1 cellular context compared by ENCODE assay signal in the genomic region with DNA sequence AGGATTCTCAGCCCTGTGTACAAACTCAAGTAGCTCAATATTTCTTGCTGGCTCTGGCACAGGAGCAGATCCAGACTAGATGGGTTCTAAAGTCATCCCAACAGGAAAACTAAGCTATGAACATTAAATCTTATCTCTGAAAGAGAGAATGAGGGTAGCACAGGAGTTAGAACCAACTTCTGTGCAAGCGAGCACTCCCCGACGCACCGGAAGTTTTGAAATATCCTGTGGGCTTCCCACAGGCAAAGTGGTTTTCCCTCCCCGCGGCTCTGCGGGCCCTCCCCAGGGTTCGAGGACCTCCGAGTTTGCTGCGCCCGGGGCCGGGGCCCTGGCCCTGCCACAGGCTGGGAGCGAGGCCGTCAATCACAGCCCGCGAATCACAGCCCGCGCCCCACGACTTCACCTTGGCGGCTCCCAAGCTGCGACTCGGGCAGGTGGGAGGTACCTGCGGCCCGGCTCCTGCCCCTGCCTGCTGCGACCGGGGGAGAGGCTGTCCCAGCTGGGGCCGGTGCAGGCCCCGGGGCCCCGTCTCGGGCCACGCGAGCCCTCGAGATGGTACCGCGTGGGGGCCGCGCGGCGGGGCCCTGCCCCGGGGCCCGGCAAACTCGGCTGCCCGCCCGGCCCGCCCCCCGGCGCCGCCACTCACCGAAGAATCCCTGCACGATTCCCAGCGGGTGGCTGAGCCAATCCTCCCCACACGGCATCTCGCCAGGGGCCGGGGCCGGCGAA.
TF ChIP-seq lines count a peak whose summit lies in the region.

No MANE protein-coding gene starts in this region.

TF ChIP-seq in HepG2, 621 proteins besides CTCF, POLR2A, EP300 and RAD21 (continued from another document and continues in another):
- TF ChIP-seq, protein P1, sequence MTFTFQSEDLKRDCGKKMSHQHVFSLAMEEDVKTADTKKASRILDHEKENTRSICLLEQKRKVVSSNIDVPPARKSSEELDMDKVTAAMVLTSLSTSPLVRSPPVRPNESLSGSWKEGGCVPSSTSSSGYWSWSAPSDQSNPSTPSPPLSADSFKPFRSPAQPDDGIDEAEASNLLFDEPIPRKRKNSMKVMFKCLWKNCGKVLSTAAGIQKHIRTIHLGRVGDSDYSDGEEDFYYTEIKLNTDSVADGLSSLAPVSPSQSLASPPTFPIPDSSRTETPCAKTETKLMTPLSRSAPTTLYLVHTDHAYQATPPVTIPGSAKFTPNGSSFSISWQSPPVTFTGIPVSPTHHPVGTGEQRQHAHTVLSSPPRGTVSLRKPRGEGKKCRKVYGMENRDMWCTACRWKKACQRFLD (CRISPR knock-in tag; IDR thresholded peaks at IDR 0.05; ENCODE audit: borderline replicate concordance), result 0 out of 2 replicates have a peak, but pooled peaks have one; percentile 8
- TF ChIP-seq HNRNPL (IDR thresholded peaks at IDR 0.05; ENCODE audit: low read depth, low read length), result no peak
- TF ChIP-seq ZNF567 (CRISPR knock-in tag; IDR thresholded peaks at IDR 0.05; ENCODE audit: borderline replicate concordance), result no peak
- TF ChIP-seq, protein P2, sequence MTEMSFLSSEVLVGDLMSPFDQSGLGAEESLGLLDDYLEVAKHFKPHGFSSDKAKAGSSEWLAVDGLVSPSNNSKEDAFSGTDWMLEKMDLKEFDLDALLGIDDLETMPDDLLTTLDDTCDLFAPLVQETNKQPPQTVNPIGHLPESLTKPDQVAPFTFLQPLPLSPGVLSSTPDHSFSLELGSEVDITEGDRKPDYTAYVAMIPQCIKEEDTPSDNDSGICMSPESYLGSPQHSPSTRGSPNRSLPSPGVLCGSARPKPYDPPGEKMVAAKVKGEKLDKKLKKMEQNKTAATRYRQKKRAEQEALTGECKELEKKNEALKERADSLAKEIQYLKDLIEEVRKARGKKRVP (CRISPR knock-in tag; IDR thresholded peaks at IDR 0.05), result 0 out of 4 replicates have a peak, but pooled peaks of 1 of the 2 experiments have one; percentile 12
- TF ChIP-seq ZNF138 (CRISPR knock-in tag; IDR thresholded peaks at IDR 0.05; ENCODE audit: low read depth), result 0 out of 2 replicates have a peak, but pooled peaks have one; percentile 26
- peak; percentile 47; the same call in 1 of the 2 replicates for TF ChIP-seq PHF21A (CRISPR knock-in tag; IDR thresholded peaks at IDR 0.05)
- TF ChIP-seq GATAD2A (CRISPR knock-in tag; IDR thresholded peaks at IDR 0.05), result 0 out of 2 replicates have a peak, but pooled peaks have one; percentile 28
- TF ChIP-seq, protein P3, sequence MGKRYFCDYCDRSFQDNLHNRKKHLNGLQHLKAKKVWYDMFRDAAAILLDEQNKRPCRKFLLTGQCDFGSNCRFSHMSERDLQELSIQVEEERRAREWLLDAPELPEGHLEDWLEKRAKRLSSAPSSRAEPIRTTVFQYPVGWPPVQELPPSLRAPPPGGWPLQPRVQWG (CRISPR knock-in tag; IDR thresholded peaks at IDR 0.05; ENCODE audit: borderline replicate concordance, low read depth), result no peak
- TF ChIP-seq, protein P4, sequence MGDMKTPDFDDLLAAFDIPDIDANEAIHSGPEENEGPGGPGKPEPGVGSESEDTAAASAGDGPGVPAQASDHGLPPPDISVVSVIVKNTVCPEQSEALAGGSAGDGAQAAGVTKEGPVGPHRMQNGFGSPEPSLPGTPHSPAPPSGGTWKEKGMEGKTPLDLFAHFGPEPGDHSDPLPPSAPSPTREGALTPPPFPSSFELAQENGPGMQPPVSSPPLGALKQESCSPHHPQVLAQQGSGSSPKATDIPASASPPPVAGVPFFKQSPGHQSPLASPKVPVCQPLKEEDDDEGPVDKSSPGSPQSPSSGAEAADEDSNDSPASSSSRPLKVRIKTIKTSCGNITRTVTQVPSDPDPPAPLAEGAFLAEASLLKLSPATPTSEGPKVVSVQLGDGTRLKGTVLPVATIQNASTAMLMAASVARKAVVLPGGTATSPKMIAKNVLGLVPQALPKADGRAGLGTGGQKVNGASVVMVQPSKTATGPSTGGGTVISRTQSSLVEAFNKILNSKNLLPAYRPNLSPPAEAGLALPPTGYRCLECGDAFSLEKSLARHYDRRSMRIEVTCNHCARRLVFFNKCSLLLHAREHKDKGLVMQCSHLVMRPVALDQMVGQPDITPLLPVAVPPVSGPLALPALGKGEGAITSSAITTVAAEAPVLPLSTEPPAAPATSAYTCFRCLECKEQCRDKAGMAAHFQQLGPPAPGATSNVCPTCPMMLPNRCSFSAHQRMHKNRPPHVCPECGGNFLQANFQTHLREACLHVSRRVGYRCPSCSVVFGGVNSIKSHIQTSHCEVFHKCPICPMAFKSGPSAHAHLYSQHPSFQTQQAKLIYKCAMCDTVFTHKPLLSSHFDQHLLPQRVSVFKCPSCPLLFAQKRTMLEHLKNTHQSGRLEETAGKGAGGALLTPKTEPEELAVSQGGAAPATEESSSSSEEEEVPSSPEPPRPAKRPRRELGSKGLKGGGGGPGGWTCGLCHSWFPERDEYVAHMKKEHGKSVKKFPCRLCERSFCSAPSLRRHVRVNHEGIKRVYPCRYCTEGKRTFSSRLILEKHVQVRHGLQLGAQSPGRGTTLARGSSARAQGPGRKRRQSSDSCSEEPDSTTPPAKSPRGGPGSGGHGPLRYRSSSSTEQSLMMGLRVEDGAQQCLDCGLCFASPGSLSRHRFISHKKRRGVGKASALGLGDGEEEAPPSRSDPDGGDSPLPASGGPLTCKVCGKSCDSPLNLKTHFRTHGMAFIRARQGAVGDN (CRISPR knock-in tag; IDR thresholded peaks at IDR 0.05), result peak; percentile 58
- peak; percentile 40; the same call in 1 of the 2 replicates for TF ChIP-seq HDAC1 (CRISPR knock-in tag; IDR thresholded peaks at IDR 0.05)
- peak; percentile 8; the same call in 1 of the 2 replicates for TF ChIP-seq MED1 (CRISPR knock-in tag; IDR thresholded peaks at IDR 0.05)
- 0 out of 2 replicates have a peak, but pooled peaks have one; percentile 14 for TF ChIP-seq POGZ (CRISPR knock-in tag; IDR thresholded peaks at IDR 0.05)
- peak; percentile 13 for TF ChIP-seq XRCC5 (optimal IDR thresholded peaks at IDR 0.05; ENCODE audit: low read length)
- no peak for TF ChIP-seq U2AF2 (IDR thresholded peaks at IDR 0.05; ENCODE audit: low read depth, low read length)
- peak; percentile 32; the same call in 1 of the 2 replicates for TF ChIP-seq ZNF232 (CRISPR knock-in tag; IDR thresholded peaks at IDR 0.05; ENCODE audit: borderline replicate concordance)
- TF ChIP-seq DMAP1 (CRISPR knock-in tag; IDR thresholded peaks at IDR 0.05), result 0 out of 2 replicates have a peak, but pooled peaks have one; percentile 13
- TF ChIP-seq GABPB1 (CRISPR knock-in tag; IDR thresholded peaks at IDR 0.05), result peak; percentile 87
- TF ChIP-seq, protein P5, sequence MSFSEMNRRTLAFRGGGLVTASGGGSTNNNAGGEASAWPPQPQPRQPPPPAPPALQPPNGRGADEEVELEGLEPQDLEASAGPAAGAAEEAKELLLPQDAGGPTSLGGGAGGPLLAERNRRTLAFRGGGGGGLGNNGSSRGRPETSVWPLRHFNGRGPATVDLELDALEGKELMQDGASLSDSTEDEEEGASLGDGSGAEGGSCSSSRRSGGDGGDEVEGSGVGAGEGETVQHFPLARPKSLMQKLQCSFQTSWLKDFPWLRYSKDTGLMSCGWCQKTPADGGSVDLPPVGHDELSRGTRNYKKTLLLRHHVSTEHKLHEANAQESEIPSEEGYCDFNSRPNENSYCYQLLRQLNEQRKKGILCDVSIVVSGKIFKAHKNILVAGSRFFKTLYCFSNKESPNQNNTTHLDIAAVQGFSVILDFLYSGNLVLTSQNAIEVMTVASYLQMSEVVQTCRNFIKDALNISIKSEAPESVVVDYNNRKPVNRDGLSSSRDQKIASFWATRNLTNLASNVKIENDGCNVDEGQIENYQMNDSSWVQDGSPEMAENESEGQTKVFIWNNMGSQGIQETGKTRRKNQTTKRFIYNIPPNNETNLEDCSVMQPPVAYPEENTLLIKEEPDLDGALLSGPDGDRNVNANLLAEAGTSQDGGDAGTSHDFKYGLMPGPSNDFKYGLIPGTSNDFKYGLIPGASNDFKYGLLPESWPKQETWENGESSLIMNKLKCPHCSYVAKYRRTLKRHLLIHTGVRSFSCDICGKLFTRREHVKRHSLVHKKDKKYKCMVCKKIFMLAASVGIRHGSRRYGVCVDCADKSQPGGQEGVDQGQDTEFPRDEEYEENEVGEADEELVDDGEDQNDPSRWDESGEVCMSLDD (CRISPR knock-in tag; IDR thresholded peaks at IDR 0.05; ENCODE audit: borderline replicate concordance), result no peak
- TF ChIP-seq ETV5 (CRISPR knock-in tag; IDR thresholded peaks at IDR 0.05; ENCODE audit: borderline replicate concordance), result peak; percentile 75; the same call in 1 of the 2 replicates
- TF ChIP-seq ZNF264 (CRISPR knock-in tag; IDR thresholded peaks at IDR 0.05), result no peak
- TF ChIP-seq ISL2 (CRISPR knock-in tag; IDR thresholded peaks at IDR 0.05), result peak; percentile 31; the same call in 1 of the 2 replicates
- TF ChIP-seq ZBTB8A (CRISPR knock-in tag; IDR thresholded peaks at IDR 0.05; ENCODE audit: borderline replicate concordance, low read depth), result 0 out of 2 replicates have a peak, but pooled peaks have one; percentile 11
- TF ChIP-seq CEBPG (CRISPR knock-in tag; IDR thresholded peaks at IDR 0.05), result 0 out of 2 replicates have a peak, but pooled peaks have one; percentile 22
- no peak; the same call in none of the 2 replicates for TF ChIP-seq ZNF589 (CRISPR knock-in tag; conservative IDR thresholded peaks at IDR 0.05)
- TF ChIP-seq SALL1 (CRISPR knock-in tag; IDR thresholded peaks at IDR 0.05), result peak; percentile 42; the same call in 1 of the 2 replicates
- 0 out of 2 replicates have a peak, but pooled peaks have one; percentile 14 for TF ChIP-seq FOXK1 (CRISPR knock-in tag; IDR thresholded peaks at IDR 0.05; ENCODE audit: borderline replicate concordance, low read depth)
- TF ChIP-seq SAP130 (CRISPR knock-in tag; IDR thresholded peaks at IDR 0.05; ENCODE audit: low read depth), result peak; percentile 68
- peak; percentile 4; the same call in 1 of the 2 replicates for TF ChIP-seq ARNT2 (CRISPR knock-in tag; IDR thresholded peaks at IDR 0.05; ENCODE audit: low read depth)
- TF ChIP-seq, protein P6, sequence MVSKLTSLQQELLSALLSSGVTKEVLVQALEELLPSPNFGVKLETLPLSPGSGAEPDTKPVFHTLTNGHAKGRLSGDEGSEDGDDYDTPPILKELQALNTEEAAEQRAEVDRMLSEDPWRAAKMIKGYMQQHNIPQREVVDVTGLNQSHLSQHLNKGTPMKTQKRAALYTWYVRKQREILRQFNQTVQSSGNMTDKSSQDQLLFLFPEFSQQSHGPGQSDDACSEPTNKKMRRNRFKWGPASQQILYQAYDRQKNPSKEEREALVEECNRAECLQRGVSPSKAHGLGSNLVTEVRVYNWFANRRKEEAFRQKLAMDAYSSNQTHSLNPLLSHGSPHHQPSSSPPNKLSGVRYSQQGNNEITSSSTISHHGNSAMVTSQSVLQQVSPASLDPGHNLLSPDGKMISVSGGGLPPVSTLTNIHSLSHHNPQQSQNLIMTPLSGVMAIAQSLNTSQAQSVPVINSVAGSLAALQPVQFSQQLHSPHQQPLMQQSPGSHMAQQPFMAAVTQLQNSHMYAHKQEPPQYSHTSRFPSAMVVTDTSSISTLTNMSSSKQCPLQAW (CRISPR knock-in tag; IDR thresholded peaks at IDR 0.05), result peak; percentile 68; the same call in 1 of the 2 replicates
- TF ChIP-seq, protein P7, sequence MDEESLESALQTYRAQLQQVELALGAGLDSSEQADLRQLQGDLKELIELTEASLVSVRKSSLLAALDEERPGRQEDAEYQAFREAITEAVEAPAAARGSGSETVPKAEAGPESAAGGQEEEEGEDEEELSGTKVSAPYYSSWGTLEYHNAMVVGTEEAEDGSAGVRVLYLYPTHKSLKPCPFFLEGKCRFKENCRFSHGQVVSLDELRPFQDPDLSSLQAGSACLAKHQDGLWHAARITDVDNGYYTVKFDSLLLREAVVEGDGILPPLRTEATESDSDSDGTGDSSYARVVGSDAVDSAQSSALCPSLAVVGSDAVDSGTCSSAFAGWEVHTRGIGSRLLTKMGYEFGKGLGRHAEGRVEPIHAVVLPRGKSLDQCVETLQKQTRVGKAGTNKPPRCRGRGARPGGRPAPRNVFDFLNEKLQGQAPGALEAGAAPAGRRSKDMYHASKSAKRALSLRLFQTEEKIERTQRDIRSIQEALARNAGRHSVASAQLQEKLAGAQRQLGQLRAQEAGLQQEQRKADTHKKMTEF (CRISPR knock-in tag; IDR thresholded peaks at IDR 0.05), result 0 out of 2 replicates have a peak, but pooled peaks have one; percentile 23
- TF ChIP-seq NFYB (CRISPR knock-in tag; IDR thresholded peaks at IDR 0.05), result peak; percentile 54
- peak; percentile 62 for TF ChIP-seq KDM2A (CRISPR knock-in tag; IDR thresholded peaks at IDR 0.05; ENCODE audit: borderline replicate concordance, low read depth)
- TF ChIP-seq, protein P8, sequence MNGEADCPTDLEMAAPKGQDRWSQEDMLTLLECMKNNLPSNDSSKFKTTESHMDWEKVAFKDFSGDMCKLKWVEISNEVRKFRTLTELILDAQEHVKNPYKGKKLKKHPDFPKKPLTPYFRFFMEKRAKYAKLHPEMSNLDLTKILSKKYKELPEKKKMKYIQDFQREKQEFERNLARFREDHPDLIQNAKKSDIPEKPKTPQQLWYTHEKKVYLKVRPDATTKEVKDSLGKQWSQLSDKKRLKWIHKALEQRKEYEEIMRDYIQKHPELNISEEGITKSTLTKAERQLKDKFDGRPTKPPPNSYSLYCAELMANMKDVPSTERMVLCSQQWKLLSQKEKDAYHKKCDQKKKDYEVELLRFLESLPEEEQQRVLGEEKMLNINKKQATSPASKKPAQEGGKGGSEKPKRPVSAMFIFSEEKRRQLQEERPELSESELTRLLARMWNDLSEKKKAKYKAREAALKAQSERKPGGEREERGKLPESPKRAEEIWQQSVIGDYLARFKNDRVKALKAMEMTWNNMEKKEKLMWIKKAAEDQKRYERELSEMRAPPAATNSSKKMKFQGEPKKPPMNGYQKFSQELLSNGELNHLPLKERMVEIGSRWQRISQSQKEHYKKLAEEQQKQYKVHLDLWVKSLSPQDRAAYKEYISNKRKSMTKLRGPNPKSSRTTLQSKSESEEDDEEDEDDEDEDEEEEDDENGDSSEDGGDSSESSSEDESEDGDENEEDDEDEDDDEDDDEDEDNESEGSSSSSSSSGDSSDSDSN (CRISPR knock-in tag; IDR thresholded peaks at IDR 0.05), result peak; percentile 38; the same call in 1 of the 2 replicates
- TF ChIP-seq, protein P9, sequence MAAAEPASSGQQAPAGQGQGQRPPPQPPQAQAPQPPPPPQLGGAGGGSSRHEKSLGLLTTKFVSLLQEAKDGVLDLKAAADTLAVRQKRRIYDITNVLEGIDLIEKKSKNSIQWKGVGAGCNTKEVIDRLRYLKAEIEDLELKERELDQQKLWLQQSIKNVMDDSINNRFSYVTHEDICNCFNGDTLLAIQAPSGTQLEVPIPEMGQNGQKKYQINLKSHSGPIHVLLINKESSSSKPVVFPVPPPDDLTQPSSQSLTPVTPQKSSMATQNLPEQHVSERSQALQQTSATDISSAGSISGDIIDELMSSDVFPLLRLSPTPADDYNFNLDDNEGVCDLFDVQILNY (CRISPR knock-in tag; conservative IDR thresholded peaks at IDR 0.05), result 0 out of 2 replicates have a peak, but pooled peaks have one; percentile 29
- TF ChIP-seq KAT8 (CRISPR knock-in tag; IDR thresholded peaks at IDR 0.05), result peak; percentile 47
- TF ChIP-seq, protein P10, sequence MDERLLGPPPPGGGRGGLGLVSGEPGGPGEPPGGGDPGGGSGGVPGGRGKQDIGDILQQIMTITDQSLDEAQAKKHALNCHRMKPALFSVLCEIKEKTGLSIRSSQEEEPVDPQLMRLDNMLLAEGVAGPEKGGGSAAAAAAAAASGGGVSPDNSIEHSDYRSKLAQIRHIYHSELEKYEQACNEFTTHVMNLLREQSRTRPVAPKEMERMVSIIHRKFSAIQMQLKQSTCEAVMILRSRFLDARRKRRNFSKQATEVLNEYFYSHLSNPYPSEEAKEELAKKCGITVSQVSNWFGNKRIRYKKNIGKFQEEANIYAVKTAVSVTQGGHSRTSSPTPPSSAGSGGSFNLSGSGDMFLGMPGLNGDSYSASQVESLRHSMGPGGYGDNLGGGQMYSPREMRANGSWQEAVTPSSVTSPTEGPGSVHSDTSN (CRISPR knock-in tag; IDR thresholded peaks at IDR 0.05), result peak; percentile 74
- peak; percentile 73 for TF ChIP-seq ZFX (CRISPR knock-in tag; IDR thresholded peaks at IDR 0.05; ENCODE audit: low read depth)
- no peak for TF ChIP-seq TSC22D2 (CRISPR knock-in tag; IDR thresholded peaks at IDR 0.05; ENCODE audit: borderline replicate concordance)
- no peak for TF ChIP-seq MTF2 (CRISPR knock-in tag; IDR thresholded peaks at IDR 0.05; ENCODE audit: borderline replicate concordance)
